ENCODE assay signal across 9 cellular contexts in genomic region chr5:22852807-22853670, GRCh38. TPM values are rescaled to one million over a fixed set of nuclear protein-coding genes. Genes with fewer than 3 reads are reported as not detected.
A peak's percentile ranks its signal among the peaks of the same experiment; 100 is the strongest.
DNase-seq lines count a peak whose midpoint lies in the region; TF ChIP-seq lines count a peak whose summit lies in the region.
"Had no signal": no experiment of that assay in that cellular context is flagged by ENCODE, and none has a peak within 500 bp of the region (broad histone marks: within the 10 kb centered on the region; RNA-seq: fewer than 3 reads in every experiment).

TSS of gene CDH12 (minus strand) at chr5:22853344.

- H3K36me3 Mint-ChIP-seq in neural progenitor cell: no peaks in the 10 kb centered on the region

- peak within 1 kb of the TSS; percentile 46 for H3K4me3 ChIP-seq in choroid plexus epithelial cell (ENCODE audit: low read depth, low read length)
- peak within 1 kb of the TSS; percentile 52 for H3K4me3 ChIP-seq in neural progenitor cell
- H3K4me3 ChIP-seq in osteoblast (ENCODE audit: insufficient read depth, low read length): no peak within 1 kb of the TSS

- TF ChIP-seq CTCF in choroid plexus epithelial cell (conservative IDR thresholded peaks at IDR 0.05; ENCODE audit: low read depth, low read length) (peak; percentile 0), neural progenitor cell (IDR thresholded peaks at IDR 0.05) (no peak), osteoblast (IDR thresholded peaks at IDR 0.05; ENCODE audit: extremely low read depth, low read depth, low read length) (no peak), GM10266 (IDR thresholded peaks at IDR 0.05; ENCODE audit: control insufficient read depth, insufficient read depth, low read depth, missing control alignments) (no peak)

- POLR2A ChIA-PET in HEK293T (lab: Yijun Ruan, JAX): no interaction called here

- H3K9me3 ChIP-seq in neural progenitor cell (ENCODE audit: low read depth): no peaks in the 10 kb centered on the region
- H3K9me3 ChIP-seq in osteoblast (ENCODE audit: low read depth, low read length): no peaks in the 10 kb centered on the region

- H3K27me3 ChIP-seq in neural progenitor cell (peaks cover 44% of the 10 kb centered on the region), osteoblast (ENCODE audit: insufficient read depth, low read length) (no peaks in the 10 kb centered on the region)

- CTCF ChIA-PET in HEK293T (lab: Yijun Ruan, JAX): interaction anchor here (0.6 to 1.2 kb wide), 4 partner anchors 421 to 1042 kb away, joined by 3 read pairs; no protein-coding TSS in a partner anchor

- no peak within 1 kb of the TSS for H3K27ac Mint-ChIP-seq in neural progenitor cell

- H3K36me3 ChIP-seq in neural progenitor cell: no peaks in the 10 kb centered on the region
- no peaks in the 10 kb centered on the region for H3K36me3 ChIP-seq in osteoblast (ENCODE audit: insufficient read depth, low read length)

- DNase-seq in DMS153 (lab: John Stamatoyannopoulos, UW): peak; percentile 29
- peak; percentile 67 for DNase-seq in HEK293T (ENCODE audit: extremely low spot score)
- peak; percentile 81 for DNase-seq in NCI-H748 treated with DMSO at 0.1 percent for 48 hours (lab: John Stamatoyannopoulos, UW)
- DNase-seq in choroid plexus epithelial cell (ENCODE audit: low read depth): peak; percentile 6
- peak; percentile 77 for DNase-seq in neural progenitor cell (ENCODE audit: low spot score)
- DNase-seq in osteoblast (ENCODE audit: insufficient read length, low spot score, missing footprints): no peak
- DNase-seq in GM10266 (ENCODE audit: extremely low spot score): no peak
- DNase-seq in hepatic stellate cell (ENCODE audit: low spot score): no peak

- no peaks in the 10 kb centered on the region for H3K79me2 ChIP-seq in neural progenitor cell (ENCODE audit: low read depth)
- no peaks in the 10 kb centered on the region for H3K79me2 ChIP-seq in osteoblast (ENCODE audit: insufficient read depth, low read length)

- H3K4me1 ChIP-seq in neural progenitor cell (peaks cover 5% of the 10 kb centered on the region), osteoblast (ENCODE audit: insufficient read depth, low read length) (no peaks in the 10 kb centered on the region)

- peaks cover 14% of the 10 kb centered on the region for H3F3A ChIP-seq in neural progenitor cell (ENCODE audit: low read depth)

- no peaks in the 10 kb centered on the region for H3K9me3 Mint-ChIP-seq in neural progenitor cell

- peak within 1 kb of the TSS; percentile 97 for H3K4me3 Mint-ChIP-seq in neural progenitor cell

- peak within 1 kb of the TSS; percentile 71 for H2AFZ ChIP-seq in neural progenitor cell (replicated peaks)
- H2AFZ ChIP-seq in osteoblast (ENCODE audit: low read length): no peak within 1 kb of the TSS

- no peak within 1 kb of the TSS for H3K9ac ChIP-seq in neural progenitor cell

- H4K20me1 ChIP-seq in neural progenitor cell (ENCODE audit: low read depth) (no peaks in the 10 kb centered on the region), osteoblast (ENCODE audit: insufficient read depth, low read length) (no peaks in the 10 kb centered on the region)

- peaks cover 19% of the 10 kb centered on the region for H3K4me1 Mint-ChIP-seq in neural progenitor cell

- H3K27ac ChIP-seq in neural progenitor cell (no peak within 1 kb of the TSS), osteoblast (ENCODE audit: low read depth, low read length) (no peak within 1 kb of the TSS)
- H3K27ac ChIP-seq: epithelial cell of prostate had no signal

- H3K4me2 ChIP-seq in neural progenitor cell (peak within 1 kb of the TSS; percentile 89), osteoblast (ENCODE audit: insufficient read depth, low read length) (no peak within 1 kb of the TSS)

- no peaks in the 10 kb centered on the region for H3K27me3 Mint-ChIP-seq in neural progenitor cell (ENCODE audit: insufficient read depth, low read depth)

TF ChIP-seq in HEK293T, 16 proteins besides CTCF, POLR2A, EP300 and RAD21:
- TF ChIP-seq L3MBTL2 (conservative IDR thresholded peaks at IDR 0.05) (peak; percentile 60; the same call in 1 of the 2 replicates), PKNOX1 (IDR thresholded peaks at IDR 0.05) (0 out of 2 replicates have a peak, but pooled peaks have one; percentile 4), ELF4 (IDR thresholded peaks at IDR 0.05) (no peak)
TF ChIP-seq in HEK293T: peak in this region for 2.

RNA-seq across cellular contexts. Expression of gene CDH12, which starts in this region (rescaled TPM):
- total RNA-seq in neural progenitor cell (ENCODE audit: low replicate concordance): not detected in 2 replicates
- not detected in 2 replicates for total RNA-seq in osteoblast

Comparison
In these comparisons a context has a peak if more than half of its experiments do, and no peak if none do; other contexts are left out.
1. Peak in DNase-seq, H3K4me3 ChIP-seq and H3K4me2 ChIP-seq in neural progenitor cell; RNA of the gene not detected or under 1 TPM.
2. DNase-seq: peak in DMS153 (single experiment), HEK293T (single experiment), NCI-H748 treated with DMSO at 0.1 percent for 48 hours (single experiment) and choroid plexus epithelial cell (single experiment); none in osteoblast (single experiment), GM10266 (single experiment) and hepatic stellate cell (single experiment).